Comparison of ENCODE assay signal across 10 cellular contexts in the genomic region with DNA sequence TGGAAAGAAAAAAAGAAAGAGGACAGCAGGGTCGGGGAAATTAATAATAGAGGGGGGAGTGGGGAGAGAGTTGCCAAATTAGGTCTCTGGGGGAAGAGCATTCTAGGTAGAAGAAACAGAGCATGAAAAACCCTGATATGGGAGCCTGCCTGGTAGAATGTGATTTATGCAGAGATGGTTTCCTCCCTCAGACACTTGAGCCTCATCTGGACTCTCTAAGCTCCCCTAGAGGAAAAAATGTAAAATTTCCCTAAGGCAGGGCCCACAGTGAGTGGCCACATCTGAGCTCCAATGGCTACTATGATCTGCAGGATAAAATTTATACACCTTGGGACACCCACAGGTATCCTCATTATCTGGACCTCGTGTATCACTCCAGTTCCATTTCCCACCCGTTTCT. TPM values are rescaled to one million over a fixed set of nuclear protein-coding genes. Genes with fewer than 3 reads are reported as not detected.
A peak's percentile ranks its signal among the peaks of the same experiment; 100 is the strongest.
DNase-seq lines count a peak whose midpoint lies in the region; ATAC-seq, FAIRE-seq and TF ChIP-seq lines count a peak whose summit lies in the region.
"Had no signal": no experiment of that assay in that cellular context is flagged by ENCODE, and none has a peak within 500 bp of the region (broad histone marks: within the 10 kb centered on the region; RNA-seq: fewer than 3 reads in every experiment).

No MANE protein-coding gene starts in this region.

- ATAC-seq in lung (ENCODE audit: insufficient read depth, low FRiP score) (no peak), HG02571 (IDR thresholded peaks at IDR 0.05; ENCODE audit: unreplicated experiment) (no peak)

- H3K36me3 ChIP-seq in lung (ENCODE audit: control insufficient read depth in 2 of 2, insufficient read depth in 2 of 2, low read length in 2 of 2), result no peaks in the 10 kb centered on the region

- H3K4me1 ChIP-seq in lung (ENCODE audit: control insufficient read depth in 2 of 2, insufficient read depth in 2 of 2, low read length in 2 of 2), result peaks cover 11 to 20% of the 10 kb centered on the region in 2 donors

- no peaks in the 10 kb centered on the region for H3K9me3 ChIP-seq in lung (ENCODE audit: control insufficient read depth in 2 of 2, insufficient read depth in 1 of 2, low read length in 1 of 2)

- no peak for DNase-seq in AG09309 (ENCODE audit: low read depth)
- peak; percentile 51 for DNase-seq in HTR-8/SVneo (ENCODE audit: insufficient read length, low spot score)
- DNase-seq in choroid plexus epithelial cell (ENCODE audit: low read depth), result peak; percentile 74
- DNase-seq in lung (ENCODE audit: low spot score), result no peak
- DNase-seq in NCI-H82 (lab: John Stamatoyannopoulos, UW), result no peak
- no peak for DNase-seq in NCI-H2171 treated with DMSO at 0.1 percent for 48 hours (lab: John Stamatoyannopoulos, UW)
- no peak for DNase-seq in Ammon's horn (ENCODE audit: low spot score)
- DNase-seq: KG1 had no signal

- H3K27ac ChIP-seq in lung (ENCODE audit: low read depth in 1 of 2, low read length in 1 of 2), result peak overlapping the region; percentile 21 to 54

- no peak for FAIRE-seq in HTR-8/SVneo (lab: Jason Lieb, UNC)
- FAIRE-seq: frontal cortex had no signal

- WGBS in lung, 2 donors, result 60 to 69% methylated on average over 3 of the region's 3 CpGs

- H3K4me3 ChIP-seq in AG09309 (ENCODE audit: control insufficient read depth, low read depth, low read length) (no peak overlapping the region), choroid plexus epithelial cell (ENCODE audit: low read depth, low read length) (no peak overlapping the region), lung (no peak overlapping the region)

- TF ChIP-seq CTCF in AG09309 (IDR thresholded peaks at IDR 0.05; ENCODE audit: control insufficient read depth, insufficient read depth, low read depth, low read length, missing control alignments) (peak; percentile 50), choroid plexus epithelial cell (conservative IDR thresholded peaks at IDR 0.05; ENCODE audit: low read depth, low read length) (peak; percentile 73), lung (IDR thresholded peaks at IDR 0.05; ENCODE audit: control extremely low read depth, extremely low read depth) (no peak)

- no peaks in the 10 kb centered on the region for H3K27me3 ChIP-seq in lung (ENCODE audit: control insufficient read depth, insufficient read depth)

RNA-seq across cellular contexts. Expression of a gene that starts 20.6 kb away (rescaled TPM):
- 1,000 to 10,000 TPM in 1 of 2 donors, 100 to 1,000 TPM in 1; 424 to 1,051 TPM for total RNA-seq in lung
- polyA plus RNA-seq in lung, result 100 to 1,000 TPM; 233 to 337 TPM

Comparison
In these comparisons a context has a peak if more than half of its experiments do, and no peak if none do; other contexts are left out.
1. DNase-seq: peak in HTR-8/SVneo (single experiment) and choroid plexus epithelial cell (single experiment); none in AG09309 (single experiment), lung (single experiment), NCI-H82 (single experiment), NCI-H2171 treated with DMSO at 0.1 percent for 48 hours (single experiment) and Ammon's horn (single experiment).